In genomic region chr11:10388574-10388973, GRCh38 we compare ENCODE assay signal across 21 cellular contexts.
DNase-seq lines count a peak whose midpoint lies in the region; ATAC-seq and TF ChIP-seq lines count a peak whose summit lies in the region.
"Had no signal": no experiment of that assay in that cellular context is flagged by ENCODE, and none has a peak within 500 bp of the region (broad histone marks: within the 10 kb centered on the region; RNA-seq: fewer than 3 reads in every experiment).

No MANE protein-coding gene starts in this region.

- no CpG with 5 or more reads among the region's 5 CpGs for WGBS in IMR-90 (ENCODE audit: extremely low coverage in 2 of 2, insufficient read length in 1 of 2), 2 experiments

- H3K36me3 ChIP-seq in IMR-90 (ENCODE audit: control insufficient read depth, insufficient read depth, low read length) (no peaks in the 10 kb centered on the region), mucosa of descending colon (ENCODE audit: low read depth) (no peaks in the 10 kb centered on the region), stomach smooth muscle (ENCODE audit: control insufficient read depth in 2 of 2, insufficient read depth in 2 of 2, low read length in 2 of 2) (no peaks in the 10 kb centered on the region), Karpas-422 (ENCODE audit: insufficient read depth, low read length) (no peaks in the 10 kb centered on the region), Peyer's patch (no peaks in the 10 kb centered on the region)
- H3K36me3 ChIP-seq: BLaER1 treated with 17β-estradiol and CSF1 and Interleukin-3, amounts not matched to agents 10 nM and 100 nM; MG63 had no signal

- peak overlapping the region; percentile 40 for H3K14ac ChIP-seq in IMR-90 (replicated peaks; ENCODE audit: low read depth, low read length)

- H3K27ac ChIP-seq in IMR-90 (ENCODE audit: insufficient read depth, low read length) (peak overlapping the region; percentile 86; the same call in 1 of the 2 replicates), stomach smooth muscle (ENCODE audit: low read length) (peak overlapping the region; percentile 88), Karpas-422 (ENCODE audit: low read length) (no peak overlapping the region), Peyer's patch (peak overlapping the region in 2 of 4 donors; percentile 36 to 73)
- H3K27ac ChIP-seq: HL-60 had no signal

- H3K9me1 ChIP-seq in IMR-90 (ENCODE audit: insufficient read depth, low read length) = peaks cover 34% of the 10 kb centered on the region

- H3K4me3 ChIP-seq in IMR-90 (ENCODE audit: insufficient read depth, low read depth, low read length) (no peak overlapping the region), mucosa of descending colon (no peak overlapping the region), stomach smooth muscle (ENCODE audit: low read length in 2 of 2) (no peak overlapping the region), Karpas-422 (ENCODE audit: low read length) (no peak overlapping the region), Peyer's patch (no peak overlapping the region)
- H3K4me3 ChIP-seq: BLaER1 treated with 17β-estradiol and CSF1 and Interleukin-3, amounts not matched to agents 10 nM and 100 nM; MG63 had no signal

- H4K8ac ChIP-seq in IMR-90 (ENCODE audit: low read depth in 2 of 2, low read length in 2 of 2) = peak overlapping the region in 1 of 2 experiments; percentile 51; a peak in 1 of 4 replicates

- H3K23ac ChIP-seq in IMR-90 (ENCODE audit: low read depth, low read length) = peak overlapping the region; percentile 29; the same call in 1 of the 2 replicates

- H3K4me1 ChIP-seq in IMR-90 (ENCODE audit: control insufficient read depth, insufficient read depth, low read length) (peaks cover 41% of the 10 kb centered on the region), mucosa of descending colon (ENCODE audit: low read depth) (no peaks in the 10 kb centered on the region), stomach smooth muscle (ENCODE audit: control insufficient read depth, insufficient read depth, low read length) (peaks cover 57% of the 10 kb centered on the region), Karpas-422 (ENCODE audit: low read length) (no peaks in the 10 kb centered on the region), Peyer's patch (peaks cover 0 to 11% (median 0%) of the 10 kb centered on the region in 4 donors)

- no peaks in the 10 kb centered on the region for H3K9me3 Mint-ChIP-seq in activated naive CD4-positive, alpha-beta T cell treated with anti-CD3 and anti-CD28 coated beads, Interleukin-2, amount 10 ng/mL, durations not matched to agents 7 days and 5 days
- H3K9me3 Mint-ChIP-seq: activated T-helper 2 cell treated with anti-CD3 and anti-CD28 coated beads, Interferon-gamma antibody, Interleukin-2, Interleukin-4, amounts not matched to agents 10 μg/mL and 5 μg/mL and 100 μg/mL, durations not matched to agents 14 hours and 24 hours and 36 hours; dendritic cell treated with granulocyte-macrophage colony-stimulating factor and Interleukin-4, amounts not matched to agents 40 ng/mL and 50 ng/mL, for 4 days; HFFc6; natural killer cell; stimulated activated naive CD8-positive, alpha-beta T cell treated with anti-CD3 and anti-CD28 coated beads, Interleukin-15, amount 100 ng/mL, for 72 hours had no signal

- H2AK5ac ChIP-seq in IMR-90 (ENCODE audit: low read depth, low read length) = peak overlapping the region; percentile 92

- TF ChIP-seq RAD21 in IMR-90 (IDR thresholded peaks at IDR 0.05; ENCODE audit: low read length) = no peak

- H3K9me3 ChIP-seq in IMR-90 (ENCODE audit: control insufficient read depth, insufficient read depth, low read length) (no peaks in the 10 kb centered on the region), mucosa of descending colon (no peaks in the 10 kb centered on the region), stomach smooth muscle (ENCODE audit: control insufficient read depth in 2 of 2, low read length in 2 of 2) (no peaks in the 10 kb centered on the region), Karpas-422 (ENCODE audit: low read length) (no peaks in the 10 kb centered on the region), Peyer's patch (no peaks in the 10 kb centered on the region)
- H3K9me3 ChIP-seq: BLaER1 treated with 17β-estradiol and CSF1 and Interleukin-3, amounts not matched to agents 10 nM and 100 nM had no signal

- intact Hi-C loops in IMR-90 (cut with micrococcal nuclease) = no loop called here
- intact Hi-C loops in mucosa of descending colon (cut with DNase I, micrococcal nuclease) = no loop called here

- no peak overlapping the region for H2AFZ ChIP-seq in IMR-90 (replicated peaks; ENCODE audit: low read length, poor library complexity)
- H2AFZ ChIP-seq in Karpas-422 (ENCODE audit: low read length) = no peak overlapping the region

- no TSS peak for BruUV-seq in IMR-90 (replicated peaks; lab: Mats Ljungman, UMichigan)

- peak overlapping the region; percentile 73 for H3K4ac ChIP-seq in IMR-90 (ENCODE audit: low read depth, low read length)

- in situ Hi-C loops in IMR-90 (cut with MboI; ENCODE audit: low sequenced_read_pairs) = no loop called here

- H3K27me3 Mint-ChIP-seq in activated naive CD4-positive, alpha-beta T cell treated with anti-CD3 and anti-CD28 coated beads, Interleukin-2, amount 10 ng/mL, durations not matched to agents 7 days and 5 days = peaks cover 55% of the 10 kb centered on the region

- POLR2A ChIA-PET in IMR-90 (lab: Charles Lee; ENCODE audit: unreplicated experiment) = no interaction called here

- no peaks in the 10 kb centered on the region for H3K79me2 ChIP-seq in Karpas-422 (ENCODE audit: low read length)

- peak overlapping the region; percentile 67; the same call in 1 of the 2 replicates for H4K5ac ChIP-seq in IMR-90 (ENCODE audit: low read depth, low read length)

- no peak overlapping the region for H3K4me3 Mint-ChIP-seq in activated naive CD4-positive, alpha-beta T cell treated with anti-CD3 and anti-CD28 coated beads, Interleukin-2, amount 10 ng/mL, durations not matched to agents 7 days and 5 days
- H3K4me3 Mint-ChIP-seq: dendritic cell treated with granulocyte-macrophage colony-stimulating factor and Interleukin-4, amounts not matched to agents 40 ng/mL and 50 ng/mL, for 4 days; natural killer cell; stimulated activated naive CD8-positive, alpha-beta T cell treated with anti-CD3 and anti-CD28 coated beads, Interleukin-15, amount 100 ng/mL, for 72 hours had no signal

- TF ChIP-seq POLR2A in IMR-90 (IDR thresholded peaks at IDR 0.05; ENCODE audit: low read depth, low read length) (no peak), Peyer's patch (IDR thresholded peaks at IDR 0.05) (no peak)

- no peaks in the 10 kb centered on the region for H3K4me1 Mint-ChIP-seq in activated naive CD4-positive, alpha-beta T cell treated with anti-CD3 and anti-CD28 coated beads, Interleukin-2, amount 10 ng/mL, durations not matched to agents 7 days and 5 days
- H3K4me1 Mint-ChIP-seq: natural killer cell; stimulated activated naive CD8-positive, alpha-beta T cell treated with anti-CD3 and anti-CD28 coated beads, Interleukin-15, amount 100 ng/mL, for 72 hours had no signal

- H3K4me2 ChIP-seq in IMR-90 (ENCODE audit: low read depth, low read length) (no peak overlapping the region), Karpas-422 (ENCODE audit: low read depth, low read length, poor library complexity, severe bottlenecking) (no peak overlapping the region)
- H3K4me2 ChIP-seq: BLaER1 treated with 17β-estradiol and CSF1 and Interleukin-3, amounts not matched to agents 10 nM and 100 nM had no signal

- H3K9me2 ChIP-seq in Karpas-422 (replicated peaks; ENCODE audit: insufficient read depth, low read length) = no peaks in the 10 kb centered on the region

- H3K36me3 Mint-ChIP-seq in activated naive CD4-positive, alpha-beta T cell treated with anti-CD3 and anti-CD28 coated beads, Interleukin-2, amount 10 ng/mL, durations not matched to agents 7 days and 5 days = no peaks in the 10 kb centered on the region
- H3K36me3 Mint-ChIP-seq: natural killer cell had no signal

- no peak for DNase-seq in IMR-90
- DNase-seq in fibroblast of peridontal ligament (ENCODE audit: extremely low read depth) = peak; percentile 32
- no peak for DNase-seq in mucosa of descending colon
- no peak for DNase-seq in activated naive CD4-positive, alpha-beta T cell treated with anti-CD3 and anti-CD28 coated beads, Interleukin-2, amount 10 ng/mL, durations not matched to agents 7 days and 5 days
- DNase-seq in Karpas-422 = no peak
- no peak for DNase-seq in Peyer's patch
- DNase-seq: activated CD4-positive, alpha-beta T cell treated with anti-CD3 and anti-CD28 coated beads for 1 hour; HFFc6; mesendoderm; MG63; natural killer cell; NCI-H1436; NCI-H510A treated with DMSO at 0.1 percent for 48 hours; stimulated activated CD4-positive, alpha-beta T cell treated with anti-CD3 and anti-CD28 coated beads, Interleukin-4, amount 100 ng/mL, for 24 hours; stimulated activated naive CD8-positive, alpha-beta T cell treated with anti-CD3 and anti-CD28 coated beads, Interleukin-15, amount 100 ng/mL, for 72 hours had no signal

- dilution Hi-C loops in IMR-90 (cut with HindIII; ENCODE audit: low sequenced_read_pairs, unreplicated experiment) = no loop called here

- H3K79me1 ChIP-seq in IMR-90 (ENCODE audit: low read depth in 1 of 2, low read length in 2 of 2) = 0 out of 4 replicates have a peak, but pooled peaks cover 0 to 5% of the 10 kb centered on the region in 2 experiments

- peak overlapping the region; percentile 38 for H4K91ac ChIP-seq in IMR-90 (ENCODE audit: insufficient read depth, low read depth, low read length)

- no peak overlapping the region for H3K56ac ChIP-seq in IMR-90 (ENCODE audit: extremely low read depth, insufficient read depth, low read length)

- peak overlapping the region; percentile 62; the same call in 2 of the 3 replicates for H2BK15ac ChIP-seq in IMR-90 (ENCODE audit: low read depth, low read length)

- no peak overlapping the region for H3K27ac Mint-ChIP-seq in activated naive CD4-positive, alpha-beta T cell treated with anti-CD3 and anti-CD28 coated beads, Interleukin-2, amount 10 ng/mL, durations not matched to agents 7 days and 5 days
- H3K27ac Mint-ChIP-seq: activated T-helper 2 cell treated with anti-CD3 and anti-CD28 coated beads, Interferon-gamma antibody, Interleukin-2, Interleukin-4, amounts not matched to agents 10 μg/mL and 5 μg/mL and 100 μg/mL, durations not matched to agents 14 hours and 24 hours and 36 hours; dendritic cell treated with granulocyte-macrophage colony-stimulating factor and Interleukin-4, amounts not matched to agents 40 ng/mL and 50 ng/mL, for 4 days; natural killer cell; stimulated activated naive CD8-positive, alpha-beta T cell treated with anti-CD3 and anti-CD28 coated beads, Interleukin-15, amount 100 ng/mL, for 72 hours had no signal

- no peaks in the 10 kb centered on the region for H4K20me1 ChIP-seq in IMR-90 (ENCODE audit: insufficient read depth, low read length)
- no peaks in the 10 kb centered on the region for H4K20me1 ChIP-seq in Karpas-422 (ENCODE audit: insufficient read depth, low read depth, low read length)
- H4K20me1 ChIP-seq: BLaER1 treated with 17β-estradiol and CSF1 and Interleukin-3, amounts not matched to agents 10 nM and 100 nM had no signal

- TF ChIP-seq CTCF in IMR-90 (conservative IDR thresholded peaks at IDR 0.05; ENCODE audit: low read depth, low read length) = no peak
- no peak for TF ChIP-seq CTCF in mucosa of descending colon (IDR thresholded peaks at IDR 0.05)
- no peak for TF ChIP-seq CTCF in Peyer's patch (IDR thresholded peaks at IDR 0.05)

- CTCF ChIA-PET in IMR-90 (lab: Yijun Ruan, JAX) = no interaction called here
- CTCF ChIA-PET in activated naive CD4-positive, alpha-beta T cell treated with anti-CD3 and anti-CD28 coated beads, Interleukin-2, amount 10 ng/mL, durations not matched to agents 7 days and 5 days (lab: Charles Lee) = no interaction called here

- H3K18ac ChIP-seq in IMR-90 (ENCODE audit: low read depth, low read length) = peak overlapping the region; percentile 74

- H2BK20ac ChIP-seq in IMR-90 (ENCODE audit: low read depth, low read length) = peak overlapping the region; percentile 86

- H3K9ac ChIP-seq in IMR-90 (ENCODE audit: low read depth, low read length) (no peak overlapping the region), stomach smooth muscle (ENCODE audit: low read length in 2 of 2) (no peak overlapping the region), Karpas-422 (ENCODE audit: low read length) (no peak overlapping the region)
- H3K9ac ChIP-seq: BLaER1 treated with 17β-estradiol and CSF1 and Interleukin-3, amounts not matched to agents 10 nM and 100 nM had no signal

- no peak overlapping the region for H2BK5ac ChIP-seq in IMR-90 (ENCODE audit: low read depth, low read length, poor library complexity, severe bottlenecking)

- H3K27me3 ChIP-seq in IMR-90 (ENCODE audit: control insufficient read depth, insufficient read depth, low read length) = no peaks in the 10 kb centered on the region
- no peaks in the 10 kb centered on the region for H3K27me3 ChIP-seq in stomach smooth muscle (ENCODE audit: control insufficient read depth in 1 of 2, insufficient read depth in 2 of 2, low read length in 2 of 2)
- H3K27me3 ChIP-seq in Karpas-422 (ENCODE audit: low read length) = no peaks in the 10 kb centered on the region
- H3K27me3 ChIP-seq in Peyer's patch = no peaks in the 10 kb centered on the region
- H3K27me3 ChIP-seq: BLaER1 treated with 17β-estradiol and CSF1 and Interleukin-3, amounts not matched to agents 10 nM and 100 nM; MG63 had no signal

- H2BK120ac ChIP-seq in IMR-90 (ENCODE audit: low read depth, low read length) = peak overlapping the region; percentile 87

- ATAC-seq in IMR-90 (ENCODE audit: low read depth) (no peak), mucosa of descending colon (peak; percentile 25), HG03457 (IDR thresholded peaks at IDR 0.05; ENCODE audit: unreplicated experiment) (no peak)
- ATAC-seq: natural killer cell; stimulated activated naive CD8-positive, alpha-beta T cell treated with anti-CD3 and anti-CD28 coated beads, Interleukin-15, amount 100 ng/mL, for 72 hours had no signal

- no peak overlapping the region for H2AK9ac ChIP-seq in IMR-90 (replicated peaks; ENCODE audit: low read depth, low read length, poor library complexity)
